ENCODE assay signal across 18 cellular contexts in genomic region chr19:33247441-33247819, GRCh38. TPM values are rescaled to one million over a fixed set of nuclear protein-coding genes. Genes with fewer than 3 reads are reported as not detected.
DNase-seq lines count a peak whose midpoint lies in the region; ATAC-seq and TF ChIP-seq lines count a peak whose summit lies in the region.
"Had no signal": no experiment of that assay in that cellular context is flagged by ENCODE, and none has a peak within 500 bp of the region (broad histone marks: within the 10 kb centered on the region; RNA-seq: fewer than 3 reads in every experiment).

No MANE protein-coding gene starts in this region.

- H3K9me3 ChIP-seq in SK-N-SH, result no peaks in the 10 kb centered on the region
- H3K9me3 ChIP-seq in HEK293 (ENCODE audit: control insufficient read depth, insufficient read depth, low read depth, low read length), result peaks cover 6% of the 10 kb centered on the region
- peaks cover 0 to 4% (median under 1%) of the 10 kb centered on the region in 4 donors for H3K9me3 ChIP-seq in liver (ENCODE audit: control insufficient read depth in 4 of 4, low read length in 3 of 4)
- H3K9me3 ChIP-seq in spleen, result peaks cover 0 to 14% (median 11%) of the 10 kb centered on the region in 8 donors
- peaks cover 0 to 2% (median 0%) of the 10 kb centered on the region in 4 donors for H3K9me3 ChIP-seq in sigmoid colon

- H3K36me3 ChIP-seq in SK-N-SH (replicated peaks in 1 of 2; ENCODE audit: control insufficient read depth in 1 of 2, insufficient read depth in 2 of 2, low read length in 1 of 2) (no peaks in the 10 kb centered on the region), HEK293 (ENCODE audit: control insufficient read depth in 2 of 2, insufficient read depth in 1 of 2, low read length in 2 of 2) (no peaks in the 10 kb centered on the region; a peak in 1 of 3 replicates), liver (ENCODE audit: control insufficient read depth in 4 of 4, insufficient read depth in 3 of 4, low read depth in 1 of 4, low read length in 3 of 4) (no peaks in the 10 kb centered on the region), spleen (no peaks in the 10 kb centered on the region), sigmoid colon (no peaks in the 10 kb centered on the region)

- H3F3A ChIP-seq in SK-N-SH (replicated peaks; ENCODE audit: insufficient read depth), result peaks cover 3% of the 10 kb centered on the region

- no peaks in the 10 kb centered on the region for H3K4me1 ChIP-seq in SK-N-SH (ENCODE audit: control insufficient read depth in 1 of 2, insufficient read depth in 2 of 2, low read depth in 1 of 2, low read length in 1 of 2)
- H3K4me1 ChIP-seq in HEK293 (ENCODE audit: control insufficient read depth, insufficient read depth, low read length), result no peaks in the 10 kb centered on the region
- H3K4me1 ChIP-seq in liver (ENCODE audit: control insufficient read depth in 4 of 4, insufficient read depth in 4 of 4, low read length in 3 of 4), result peaks cover 15 to 46% (median 37%) of the 10 kb centered on the region in 4 donors
- peaks cover 0 to 29% (median 14%) of the 10 kb centered on the region in 6 donors for H3K4me1 ChIP-seq in spleen
- no peaks in the 10 kb centered on the region for H3K4me1 ChIP-seq in sigmoid colon

- TF ChIP-seq CTCF in SK-N-SH (IDR thresholded peaks at IDR 0.05), result no peak
- TF ChIP-seq CTCF in HEK293 (tag by site-specific recombination; IDR thresholded peaks at IDR 0.05), result no peak
- TF ChIP-seq CTCF in liver (IDR thresholded peaks at IDR 0.05; ENCODE audit: low read depth, low read length, missing input control), result no peak
- no peak for TF ChIP-seq CTCF in spleen (IDR thresholded peaks at IDR 0.05 in 8 of 11, conservative IDR thresholded peaks at IDR 0.05 in 3 of 11)
- TF ChIP-seq CTCF in sigmoid colon (IDR thresholded peaks at IDR 0.05), result no peak

- DNase-seq in SK-N-SH (peak; percentile 27), spleen (peak; percentile 57), sigmoid colon (no peak)
- DNase-seq: AML-193; CD4-positive, alpha-beta memory T cell; DMS153; DMS79 treated with DMSO at 0.1 percent for 48 hours; GF-D8 had no signal

- H3K4me3 ChIP-seq in SK-N-SH (ENCODE audit: low read depth in 2 of 2, low read length in 1 of 2) (no peak overlapping the region), HEK293 (ENCODE audit: low read depth, low read length) (no peak overlapping the region), liver (ENCODE audit: low read depth in 1 of 3, low read length in 3 of 3) (no peak overlapping the region), spleen (no peak overlapping the region), sigmoid colon (no peak overlapping the region)
- H3K4me3 ChIP-seq: A549, GM23338 had no signal

- TF ChIP-seq POLR2A in spleen (IDR thresholded peaks at IDR 0.05) (no peak), sigmoid colon (IDR thresholded peaks at IDR 0.05) (no peak)

- no peaks in the 10 kb centered on the region for H3K27me3 ChIP-seq in SK-N-SH (ENCODE audit: insufficient read depth)
- no peaks in the 10 kb centered on the region for H3K27me3 ChIP-seq in liver (ENCODE audit: control insufficient read depth in 4 of 4, insufficient read depth in 4 of 4, low read length in 3 of 4)
- H3K27me3 ChIP-seq in spleen (replicated peaks in 1 of 7), result peaks cover 0 to 17% (median 0%) of the 10 kb centered on the region in 7 donors
- H3K27me3 ChIP-seq in sigmoid colon, result peaks cover 0 to 15% (median 0%) of the 10 kb centered on the region in 3 donors

- intact Hi-C loops in spleen (cut with DNase I; ENCODE audit: low total_unique reads) (no loop called here), sigmoid colon (cut with DNase I) (no loop called here)

- H3K4me2 ChIP-seq in SK-N-SH, result no peak overlapping the region
- H3K4me2 ChIP-seq: A549, GM23338 had no signal

- 86% methylated on average over 1 of the region's 1 CpG for WGBS in SK-N-SH (ENCODE audit: low lambda C conversion rate)
- WGBS in liver, result 29% methylated on average over 1 of the region's 1 CpG
- WGBS in spleen, 5 donors, result 78 to 96% (median 93%) methylated on average over 1 of the region's 1 CpG
- WGBS in sigmoid colon, 2 donors, result 84 to 100% methylated on average over 1 of the region's 1 CpG

- no peaks in the 10 kb centered on the region for H4K20me1 ChIP-seq in SK-N-SH (ENCODE audit: insufficient read depth)

- no peak overlapping the region for H3K27ac ChIP-seq in SK-N-SH (ENCODE audit: low read depth in 2 of 2, low read length in 1 of 2)
- H3K27ac ChIP-seq in HEK293 (ENCODE audit: extremely low read depth, low read depth, low read length), result no peak overlapping the region
- H3K27ac ChIP-seq in liver (ENCODE audit: low read depth in 1 of 2, low read length in 2 of 2), result peak overlapping the region; percentile 67 to 91
- no peak overlapping the region for H3K27ac ChIP-seq in spleen
- no peak overlapping the region for H3K27ac ChIP-seq in sigmoid colon
- H3K27ac ChIP-seq: 22Rv1, A549, C4-2B had no signal

- H3K9me2 ChIP-seq in SK-N-SH, result no peaks in the 10 kb centered on the region

- H2AFZ ChIP-seq in SK-N-SH (ENCODE audit: low read depth), result no peak overlapping the region
- H2AFZ ChIP-seq: GM23338 had no signal

- POLR2A ChIA-PET in SK-N-SH (lab: Yijun Ruan, JAX) (no interaction called here), HEK293 (lab: Yijun Ruan, JAX) (no interaction called here)

- no peaks in the 10 kb centered on the region for H3K79me2 ChIP-seq in SK-N-SH (ENCODE audit: insufficient read depth)

- CTCF ChIA-PET in SK-N-SH (lab: Yijun Ruan, JAX) (interaction anchor here (0.6 to 14.8 kb wide), 7 partner anchors 12 to 174 kb away, joined by 3 to 511 read pairs (median 3); partner anchors contain the start of gene CEBPA), HEK293 (lab: Yijun Ruan, JAX) (interaction anchor here (1.1 to 3.6 kb wide), 4 partner anchors 11 to 159 kb away, joined by 5 to 29 read pairs (median 12); no protein-coding TSS in a partner anchor)

- TF ChIP-seq RAD21 in SK-N-SH (IDR thresholded peaks at IDR 0.05; ENCODE audit: low read length) (no peak), liver (IDR thresholded peaks at IDR 0.05) (peak; percentile 61)

- TF ChIP-seq EP300 in SK-N-SH (IDR thresholded peaks at IDR 0.05; ENCODE audit: borderline replicate concordance in 1 of 2, low read depth in 1 of 2, low read length in 1 of 2), result no peak
- TF ChIP-seq EP300 in sigmoid colon (IDR thresholded peaks at IDR 0.05), result no peak

- ATAC-seq in SK-N-SH treated with all-trans-retinoic acid at 6 μM for 48 hours, result no peak
- ATAC-seq in HG02938 (IDR thresholded peaks at IDR 0.05; ENCODE audit: unreplicated experiment), result no peak
- ATAC-seq: GM23338, HCT116 had no signal

- H3K9ac ChIP-seq in SK-N-SH, result no peak overlapping the region
- H3K9ac ChIP-seq in liver (ENCODE audit: low read depth in 1 of 2, low read length in 2 of 2), result no peak overlapping the region

TF ChIP-seq in SK-N-SH, 30 proteins besides CTCF, POLR2A, EP300 and RAD21 (continues in another document):
- TF ChIP-seq TAF1 (IDR thresholded peaks at IDR 0.05; ENCODE audit: borderline replicate concordance, low read depth, low read length), result no peak

TF ChIP-seq in SK-N-SH treated with all-trans-retinoic acid at 6 μM for 48 hours, 23 proteins besides CTCF, POLR2A, EP300 and RAD21:
- no peak for TF ChIP-seq ZFP30 (CRISPR knock-in tag; IDR thresholded peaks at IDR 0.05)
- TF ChIP-seq BACH2 (CRISPR knock-in tag; IDR thresholded peaks at IDR 0.05; ENCODE audit: borderline replicate concordance), result no peak
- TF ChIP-seq TCF4 (CRISPR knock-in tag; IDR thresholded peaks at IDR 0.05; ENCODE audit: borderline replicate concordance), result no peak

TF ChIP-seq in liver, 16 proteins besides CTCF, POLR2A, EP300 and RAD21 (continues in another document):
- TF ChIP-seq RXRA (IDR thresholded peaks at IDR 0.05), result peak; percentile 99 to 100
- TF ChIP-seq ATF3 (IDR thresholded peaks at IDR 0.05), result no peak

RNA-seq across cellular contexts. Expression of gene SLC7A10, which starts 21.8 kb away (rescaled TPM):
- 0.02 TPM in 1 of 2 replicates, not detected in the other for polyA plus RNA-seq in SK-N-SH (2012; rRNA removed)
- polyA plus RNA-seq in SK-N-SH (2012; cell fraction: cytosol; rRNA removed), result not detected in 2 replicates
- 0.07 TPM in 1 of 2 replicates, not detected in the other for polyA plus RNA-seq in SK-N-SH (2012; cell fraction: nucleus; rRNA removed)
- not detected for total RNA-seq in liver
- polyA plus RNA-seq in liver, result not detected
- total RNA-seq in spleen, result under 1 TPM in 2 of 7 donors, not detected in 5; 0.32 to 0.37 TPM
- under 1 TPM in 2 of 3 donors, not detected in 1; 0.06 to 0.07 TPM for polyA plus RNA-seq in spleen
- total RNA-seq in sigmoid colon, result 1 to 10 TPM in 1 of 4 donors, under 1 TPM in 1, not detected in 2; 0.27 to 1.1 TPM
- 1 to 10 TPM in 1 of 3 donors, not detected in 2; 1.4 TPM for polyA plus RNA-seq in sigmoid colon
- total RNA-seq: CD4-positive, alpha-beta memory T cell had no signal
- polyA plus RNA-seq: BJ; CD4-positive, alpha-beta memory T cell had no signal

RNA-seq across cellular contexts. Expression of gene LRP3, which starts 53.3 kb away (rescaled TPM):
- polyA plus RNA-seq in SK-N-SH (2012; rRNA removed) (7.5 and 8.2 TPM in 2 replicates), liver (10 to 100 TPM in 1 of 2 donors, 1 to 10 TPM in 1; 2.5 to 42.3 TPM), spleen (1 to 10 TPM; 1.4 to 6.4 (median 2.5) TPM), sigmoid colon (10 to 100 TPM in 1 of 3 donors, 1 to 10 TPM in 2; 3.9 to 10.3 (median 9.6) TPM)
- polyA plus RNA-seq in SK-N-SH (2012; cell fraction: cytosol; rRNA removed), result 3.6 and 7.8 TPM in 2 replicates
- polyA plus RNA-seq in SK-N-SH (2012; cell fraction: nucleus; rRNA removed), result 8.9 and 11.2 TPM in 2 replicates
- total RNA-seq in liver (10 to 100 TPM; 12.0 to 18.7 TPM), spleen (10 to 100 TPM in 3 of 7 donors, 1 to 10 TPM in 4; 7.9 to 12.8 (median 9.8) TPM), sigmoid colon (10 to 100 TPM; 17.1 to 31.5 (median 21.8) TPM)
- polyA plus RNA-seq: CD4-positive, alpha-beta memory T cell had no signal

RNA-seq across cellular contexts. Expression of gene CEBPA, which starts 54.9 kb away (rescaled TPM):
- polyA plus RNA-seq in SK-N-SH (2012; rRNA removed), result 0.06 and 0.15 TPM in 2 replicates
- polyA plus RNA-seq in SK-N-SH (2012; cell fraction: cytosol; rRNA removed), result 0.08 and 0.12 TPM in 2 replicates
- polyA plus RNA-seq in SK-N-SH (2012; cell fraction: nucleus; rRNA removed), result 0.04 and 0.10 TPM in 2 replicates
- 10 to 100 TPM; 70.0 to 95.5 TPM for total RNA-seq in liver
- 100 to 1,000 TPM in 1 of 2 donors, 10 to 100 TPM in 1; 32.9 to 112 TPM for polyA plus RNA-seq in liver
- total RNA-seq in spleen, result 10 to 100 TPM; 15.5 to 27.7 (median 18.3) TPM
- 10 to 100 TPM in 1 of 3 donors, 1 to 10 TPM in 2; 7.4 to 19.8 (median 9.1) TPM for polyA plus RNA-seq in spleen
- total RNA-seq in sigmoid colon, result 10 to 100 TPM in 1 of 4 donors, 1 to 10 TPM in 3; 2.9 to 16.1 (median 6.9) TPM
- polyA plus RNA-seq in sigmoid colon, result 10 to 100 TPM; 43.5 to 64.3 (median 48.0) TPM

Comparison
In these comparisons a context has a peak if more than half of its experiments do, and no peak if none do; other contexts are left out.
1. H3K27ac ChIP-seq: peak in liver (2 of 2); none in SK-N-SH (0 of 2), HEK293 (single experiment), spleen (0 of 8) and sigmoid colon (0 of 4).